In genomic region chr6:138692058-138692977, GRCh38 we compare ENCODE assay signal across 1 cellular context.
TF ChIP-seq lines count a peak whose summit lies in the region.

No MANE protein-coding gene starts in this region.

TF ChIP-seq in GM12878, 131 proteins besides CTCF, POLR2A, EP300 and RAD21 (continued from another document):
- TF ChIP-seq MEF2B (IDR thresholded peaks at IDR 0.05; ENCODE audit: partially characterized antibody, poor library complexity, severe bottlenecking) (peak; percentile 55), BRCA1 (IDR thresholded peaks at IDR 0.05; ENCODE audit: low read depth, low read length) (no peak), SIN3A (IDR thresholded peaks at IDR 0.05; ENCODE audit: low read depth, low read length) (no peak), IKZF2 (IDR thresholded peaks at IDR 0.05) (0 out of 4 replicates have a peak, but pooled peaks of 1 of the 2 experiments have one; percentile 17), TCF12 (IDR thresholded peaks at IDR 0.05; ENCODE audit: low read depth, low read length) (0 out of 2 replicates have a peak, but pooled peaks have one; percentile 8), CHD4 (IDR thresholded peaks at IDR 0.05) (no peak), RCOR1 (conservative IDR thresholded peaks at IDR 0.05; ENCODE audit: low read depth, low read length) (no peak), KAT2A (conservative IDR thresholded peaks at IDR 0.05; ENCODE audit: control insufficient read depth, low read depth, low read length) (no peak), TARDBP (IDR thresholded peaks at IDR 0.05; ENCODE audit: borderline replicate concordance) (no peak), ETV6 (conservative IDR thresholded peaks at IDR 0.05 in 1 of 2, IDR thresholded peaks at IDR 0.05 in 1 of 2; ENCODE audit: borderline replicate concordance in 1 of 2, low read depth in 1 of 2) (no peak), SRF (IDR thresholded peaks at IDR 0.05; ENCODE audit: low read depth in 2 of 2, low read length in 2 of 2) (no peak), HDGF (IDR thresholded peaks at IDR 0.05) (no peak), NR2F1 (conservative IDR thresholded peaks at IDR 0.05) (peak; percentile 70), NFYA (IDR thresholded peaks at IDR 0.05; ENCODE audit: borderline replicate concordance, low read depth, low read length) (no peak), ASH2L (IDR thresholded peaks at IDR 0.05; ENCODE audit: borderline replicate concordance, low read depth) (no peak), CBFB (IDR thresholded peaks at IDR 0.05; ENCODE audit: low read depth) (no peak), ZNF24 (IDR thresholded peaks at IDR 0.05) (peak; percentile 64), TBL1XR1 (IDR thresholded peaks at IDR 0.05; ENCODE audit: low read depth, low read length) (no peak), NFXL1 (IDR thresholded peaks at IDR 0.05; ENCODE audit: borderline replicate concordance) (peak; percentile 27; the same call in 1 of the 2 replicates), SIX5 (IDR thresholded peaks at IDR 0.05; ENCODE audit: low read depth, low read length, severe bottlenecking) (no peak), EED (IDR thresholded peaks at IDR 0.05; ENCODE audit: low read depth) (no peak), ZNF384 (IDR thresholded peaks at IDR 0.05; ENCODE audit: borderline replicate concordance, low read depth, low read length) (no peak), MXI1 (IDR thresholded peaks at IDR 0.05; ENCODE audit: low read depth, low read length) (no peak), ZSCAN29 (IDR thresholded peaks at IDR 0.05) (peak; percentile 57; the same call in 1 of the 2 replicates), POLR2AphosphoS2 (IDR thresholded peaks at IDR 0.05; ENCODE audit: low read depth, low read length) (no peak), SMAD5 (IDR thresholded peaks at IDR 0.05; ENCODE audit: low read depth) (no peak), RBBP5 (conservative IDR thresholded peaks at IDR 0.05) (no peak), DPF2 (IDR thresholded peaks at IDR 0.05) (peak; percentile 74; the same call in 1 of the 2 replicates)
- TF ChIP-seq, protein P1, sequence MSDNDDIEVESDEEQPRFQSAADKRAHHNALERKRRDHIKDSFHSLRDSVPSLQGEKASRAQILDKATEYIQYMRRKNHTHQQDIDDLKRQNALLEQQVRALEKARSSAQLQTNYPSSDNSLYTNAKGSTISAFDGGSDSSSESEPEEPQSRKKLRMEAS (IDR thresholded peaks at IDR 0.05; ENCODE audit: low read depth, low read length): no peak
- TF ChIP-seq, protein P2, sequence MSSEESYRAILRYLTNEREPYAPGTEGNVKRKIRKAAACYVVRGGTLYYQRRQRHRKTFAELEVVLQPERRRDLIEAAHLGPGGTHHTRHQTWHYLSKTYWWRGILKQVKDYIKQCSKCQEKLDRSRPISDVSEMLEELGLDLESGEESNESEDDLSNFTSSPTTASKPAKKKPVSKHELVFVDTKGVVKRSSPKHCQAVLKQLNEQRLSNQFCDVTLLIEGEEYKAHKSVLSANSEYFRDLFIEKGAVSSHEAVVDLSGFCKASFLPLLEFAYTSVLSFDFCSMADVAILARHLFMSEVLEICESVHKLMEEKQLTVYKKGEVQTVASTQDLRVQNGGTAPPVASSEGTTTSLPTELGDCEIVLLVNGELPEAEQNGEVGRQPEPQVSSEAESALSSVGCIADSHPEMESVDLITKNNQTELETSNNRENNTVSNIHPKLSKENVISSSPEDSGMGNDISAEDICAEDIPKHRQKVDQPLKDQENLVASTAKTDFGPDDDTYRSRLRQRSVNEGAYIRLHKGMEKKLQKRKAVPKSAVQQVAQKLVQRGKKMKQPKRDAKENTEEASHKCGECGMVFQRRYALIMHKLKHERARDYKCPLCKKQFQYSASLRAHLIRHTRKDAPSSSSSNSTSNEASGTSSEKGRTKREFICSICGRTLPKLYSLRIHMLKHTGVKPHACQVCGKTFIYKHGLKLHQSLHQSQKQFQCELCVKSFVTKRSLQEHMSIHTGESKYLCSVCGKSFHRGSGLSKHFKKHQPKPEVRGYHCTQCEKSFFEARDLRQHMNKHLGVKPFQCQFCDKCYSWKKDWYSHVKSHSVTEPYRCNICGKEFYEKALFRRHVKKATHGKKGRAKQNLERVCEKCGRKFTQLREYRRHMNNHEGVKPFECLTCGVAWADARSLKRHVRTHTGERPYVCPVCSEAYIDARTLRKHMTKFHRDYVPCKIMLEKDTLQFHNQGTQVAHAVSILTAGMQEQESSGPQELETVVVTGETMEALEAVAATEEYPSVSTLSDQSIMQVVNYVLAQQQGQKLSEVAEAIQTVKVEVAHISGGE (CRISPR knock-in tag; IDR thresholded peaks at IDR 0.05): no peak
- TF ChIP-seq, protein P3, sequence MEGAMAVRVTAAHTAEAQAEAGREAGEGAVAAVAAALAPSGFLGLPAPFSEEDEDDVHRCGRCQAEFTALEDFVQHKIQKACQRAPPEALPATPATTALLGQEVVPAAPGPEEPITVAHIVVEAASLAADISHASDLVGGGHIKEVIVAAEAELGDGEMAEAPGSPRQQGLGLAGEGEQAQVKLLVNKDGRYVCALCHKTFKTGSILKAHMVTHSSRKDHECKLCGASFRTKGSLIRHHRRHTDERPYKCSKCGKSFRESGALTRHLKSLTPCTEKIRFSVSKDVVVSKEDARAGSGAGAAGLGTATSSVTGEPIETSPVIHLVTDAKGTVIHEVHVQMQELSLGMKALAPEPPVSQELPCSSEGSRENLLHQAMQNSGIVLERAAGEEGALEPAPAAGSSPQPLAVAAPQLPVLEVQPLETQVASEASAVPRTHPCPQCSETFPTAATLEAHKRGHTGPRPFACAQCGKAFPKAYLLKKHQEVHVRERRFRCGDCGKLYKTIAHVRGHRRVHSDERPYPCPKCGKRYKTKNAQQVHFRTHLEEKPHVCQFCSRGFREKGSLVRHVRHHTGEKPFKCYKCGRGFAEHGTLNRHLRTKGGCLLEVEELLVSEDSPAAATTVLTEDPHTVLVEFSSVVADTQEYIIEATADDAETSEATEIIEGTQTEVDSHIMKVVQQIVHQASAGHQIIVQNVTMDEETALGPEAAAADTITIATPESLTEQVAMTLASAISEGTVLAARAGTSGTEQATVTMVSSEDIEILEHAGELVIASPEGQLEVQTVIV (IDR thresholded peaks at IDR 0.05; ENCODE audit: borderline replicate concordance, partially characterized antibody): no peak
- TF ChIP-seq, protein P4, sequence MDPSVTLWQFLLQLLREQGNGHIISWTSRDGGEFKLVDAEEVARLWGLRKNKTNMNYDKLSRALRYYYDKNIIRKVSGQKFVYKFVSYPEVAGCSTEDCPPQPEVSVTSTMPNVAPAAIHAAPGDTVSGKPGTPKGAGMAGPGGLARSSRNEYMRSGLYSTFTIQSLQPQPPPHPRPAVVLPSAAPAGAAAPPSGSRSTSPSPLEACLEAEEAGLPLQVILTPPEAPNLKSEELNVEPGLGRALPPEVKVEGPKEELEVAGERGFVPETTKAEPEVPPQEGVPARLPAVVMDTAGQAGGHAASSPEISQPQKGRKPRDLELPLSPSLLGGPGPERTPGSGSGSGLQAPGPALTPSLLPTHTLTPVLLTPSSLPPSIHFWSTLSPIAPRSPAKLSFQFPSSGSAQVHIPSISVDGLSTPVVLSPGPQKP (IDR thresholded peaks at IDR 0.05; ENCODE audit: low read depth, low read length): no peak
- TF ChIP-seq, protein P5, sequence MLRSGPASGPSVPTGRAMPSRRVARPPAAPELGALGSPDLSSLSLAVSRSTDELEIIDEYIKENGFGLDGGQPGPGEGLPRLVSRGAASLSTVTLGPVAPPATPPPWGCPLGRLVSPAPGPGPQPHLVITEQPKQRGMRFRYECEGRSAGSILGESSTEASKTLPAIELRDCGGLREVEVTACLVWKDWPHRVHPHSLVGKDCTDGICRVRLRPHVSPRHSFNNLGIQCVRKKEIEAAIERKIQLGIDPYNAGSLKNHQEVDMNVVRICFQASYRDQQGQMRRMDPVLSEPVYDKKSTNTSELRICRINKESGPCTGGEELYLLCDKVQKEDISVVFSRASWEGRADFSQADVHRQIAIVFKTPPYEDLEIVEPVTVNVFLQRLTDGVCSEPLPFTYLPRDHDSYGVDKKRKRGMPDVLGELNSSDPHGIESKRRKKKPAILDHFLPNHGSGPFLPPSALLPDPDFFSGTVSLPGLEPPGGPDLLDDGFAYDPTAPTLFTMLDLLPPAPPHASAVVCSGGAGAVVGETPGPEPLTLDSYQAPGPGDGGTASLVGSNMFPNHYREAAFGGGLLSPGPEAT (IDR thresholded peaks at IDR 0.05; ENCODE audit: low read depth): no peak
